ENCODE assay signal across 1 cellular context in genomic region chr1:39205102-39205780, GRCh38.
A peak's percentile ranks its signal among the peaks of the same experiment; 100 is the strongest.
TF ChIP-seq lines count a peak whose summit lies in the region.

No MANE protein-coding gene starts in this region.

TF ChIP-seq in K562, 482 proteins besides CTCF, POLR2A, EP300 and RAD21 (continued from another document and continues in another):
- TF ChIP-seq IRF1 (CRISPR knock-in tag; IDR thresholded peaks at IDR 0.05; ENCODE audit: borderline replicate concordance) (no peak), BHLHE40 (IDR thresholded peaks at IDR 0.05; ENCODE audit: low read length) (no peak), TRIM28 (IDR thresholded peaks at IDR 0.05) (no peak), ZNF174 (CRISPR knock-in tag; IDR thresholded peaks at IDR 0.05) (no peak), PCBP2 (IDR thresholded peaks at IDR 0.05; ENCODE audit: low read depth, low read length, poor library complexity, severe bottlenecking) (no peak), MAFK (IDR thresholded peaks at IDR 0.05; ENCODE audit: low read length) (peak; percentile 49; the same call in 1 of the 2 replicates), POLR2AphosphoS2 (IDR thresholded peaks at IDR 0.05; ENCODE audit: low read length) (no peak), ZBTB49 (CRISPR knock-in tag; IDR thresholded peaks at IDR 0.05; ENCODE audit: borderline replicate concordance) (no peak), REST (CRISPR knock-in tag; IDR thresholded peaks at IDR 0.05; ENCODE audit: low read depth) (no peak), MNT (conservative IDR thresholded peaks at IDR 0.05) (no peak), CUX1 (CRISPR knock-in tag; IDR thresholded peaks at IDR 0.05) (no peak), ZNF175 (CRISPR knock-in tag; IDR thresholded peaks at IDR 0.05; ENCODE audit: low read depth) (no peak), HNRNPH1 (optimal IDR thresholded peaks at IDR 0.05; ENCODE audit: low read depth, low read length) (no peak), ZNF551 (CRISPR knock-in tag; IDR thresholded peaks at IDR 0.05) (0 out of 2 replicates have a peak, but pooled peaks have one; percentile 26), ZNF3 (CRISPR knock-in tag; IDR thresholded peaks at IDR 0.05) (peak; percentile 23; the same call in 1 of the 2 replicates), RAD51 (IDR thresholded peaks at IDR 0.05; ENCODE audit: borderline replicate concordance, low read depth) (no peak), GABPA (tag; conservative IDR thresholded peaks at IDR 0.05; ENCODE audit: low read depth) (no peak), POLR2H (tag; IDR thresholded peaks at IDR 0.05; ENCODE audit: low read depth) (no peak), PRMT5 (CRISPR knock-in tag; IDR thresholded peaks at IDR 0.05) (no peak), ZNF41 (CRISPR knock-in tag; conservative IDR thresholded peaks at IDR 0.05) (no peak), ZKSCAN8 (CRISPR knock-in tag; IDR thresholded peaks at IDR 0.05) (no peak), ZHX1 (conservative IDR thresholded peaks at IDR 0.05; ENCODE audit: low read length) (no peak), ZNF274 (IDR thresholded peaks at IDR 0.05; ENCODE audit: borderline replicate concordance, low read depth, low read length) (no peak), CBX5 (IDR thresholded peaks at IDR 0.05; ENCODE audit: borderline replicate concordance, low read depth) (no peak), MTF1 (CRISPR knock-in tag; IDR thresholded peaks at IDR 0.05; ENCODE audit: borderline replicate concordance) (no peak), TOE1 (IDR thresholded peaks at IDR 0.05; ENCODE audit: borderline replicate concordance) (0 out of 2 replicates have a peak, but pooled peaks have one; percentile 18), TOE1 (CRISPR knock-in tag; IDR thresholded peaks at IDR 0.05; ENCODE audit: borderline replicate concordance, low read depth) (no peak), HNRNPUL1 (IDR thresholded peaks at IDR 0.05; ENCODE audit: low read length) (no peak), E2F6 (IDR thresholded peaks at IDR 0.05; ENCODE audit: borderline replicate concordance in 1 of 2, extremely low read depth in 1 of 2, insufficient read depth in 1 of 2, insufficient read length in 1 of 2, low read depth in 1 of 2, low read length in 1 of 2, poor library complexity in 1 of 2, severe bottlenecking in 1 of 2) (no peak), ZNF165 (CRISPR knock-in tag; IDR thresholded peaks at IDR 0.05; ENCODE audit: borderline replicate concordance) (no peak), SIN3A (IDR thresholded peaks at IDR 0.05; ENCODE audit: borderline replicate concordance in 2 of 2, control insufficient read depth in 1 of 2, low read depth in 2 of 2, low read length in 2 of 2) (0 out of 4 replicates have a peak, but pooled peaks of 1 of the 2 experiments have one; percentile 64), E2F8 (IDR thresholded peaks at IDR 0.05; ENCODE audit: low read depth, partially characterized antibody) (no peak), FUS (optimal IDR thresholded peaks at IDR 0.05; ENCODE audit: low read depth, low read length) (no peak), TFE3 (CRISPR knock-in tag; IDR thresholded peaks at IDR 0.05) (no peak), CBX1 (IDR thresholded peaks at IDR 0.05; ENCODE audit: low read depth) (no peak), ZBTB1 (CRISPR knock-in tag; IDR thresholded peaks at IDR 0.05; ENCODE audit: borderline replicate concordance, low read depth) (no peak), CBX3 (IDR thresholded peaks at IDR 0.05; ENCODE audit: borderline replicate concordance in 1 of 2, low read length in 2 of 2) (no peak)
